Comparison of ENCODE assay signal across 33 cellular contexts in the genomic region with DNA sequence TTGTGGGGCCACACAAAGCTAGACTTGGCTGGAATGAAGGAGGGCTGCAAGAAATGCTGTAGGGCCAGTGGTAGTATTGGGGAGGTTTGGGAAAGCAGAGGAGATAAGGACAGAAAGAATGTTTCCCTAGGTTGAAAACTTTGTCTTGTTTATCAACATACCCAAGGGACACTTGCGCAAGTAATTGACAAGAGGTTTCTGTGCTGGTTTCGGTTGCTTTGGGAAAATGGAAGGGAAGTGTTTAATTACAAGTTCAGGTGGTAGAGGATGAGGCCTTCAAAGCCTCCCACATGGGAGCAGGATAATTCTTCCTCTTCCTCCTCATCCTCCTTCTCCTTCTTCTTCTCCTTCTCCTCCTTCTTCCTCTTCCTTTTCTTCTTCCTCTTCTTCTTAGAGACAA.
"Had no signal": no experiment of that assay in that cellular context is flagged by ENCODE, and none has a peak within 500 bp of the region (broad histone marks: within the 10 kb centered on the region; RNA-seq: fewer than 3 reads in every experiment).

No MANE protein-coding gene starts in this region.

- H3K36me3 ChIP-seq: Peyer's patch, WERI-Rb-1 had no signal

- H3K27me3 ChIP-seq: Peyer's patch had no signal

- ATAC-seq: activated CD8-positive, alpha-beta memory T cell treated with anti-CD3 and anti-CD28 coated beads, Interleukin-2, amount 10 ng/mL, durations not matched to agents 7 days and 5 days; activated naive CD8-positive, alpha-beta T cell treated with anti-CD3 and anti-CD28 coated beads, Interleukin-2, amount 50 U/mL, for 24 hours; PC-3; Right ventricle myocardium inferior had no signal

- H3K9me3 ChIP-seq: Peyer's patch had no signal

- DNase-seq: activated CD4-positive, alpha-beta memory T cell treated with anti-CD3 and anti-CD28 coated beads, Interleukin-2, amount 10 ng/mL, durations not matched to agents 7 days and 5 days; activated CD4-positive, alpha-beta T cell treated with anti-CD3 and anti-CD28 coated beads for 1 hour; activated CD4-positive, alpha-beta T cell treated with anti-CD3 and anti-CD28 coated beads for 48 hours; activated CD4-positive, CD25-positive, alpha-beta regulatory T cell; activated CD8-positive, alpha-beta memory T cell treated with anti-CD3 and anti-CD28 coated beads for 24 hours; activated CD8-positive, alpha-beta memory T cell treated with anti-CD3 and anti-CD28 coated beads, Interleukin-2, amount 10 ng/mL, durations not matched to agents 7 days and 5 days; activated CD8-positive, alpha-beta memory T cell treated with anti-CD3 and anti-CD28 coated beads, Interleukin-2, amount 50 U/mL, for 48 hours; activated effector memory CD4-positive, alpha-beta T cell treated with Interleukin-2 at 50 U/mL for 16 hours; activated naive CD4-positive, alpha-beta T cell treated with anti-CD3 and anti-CD28 coated beads, Interleukin-2, amount 10 ng/mL, durations not matched to agents 7 days and 5 days; activated naive CD8-positive, alpha-beta T cell treated with anti-CD3 and anti-CD28 coated beads, Interleukin-2, amount 50 U/mL, for 24 hours; activated T-cell treated with anti-CD3 and anti-CD28 coated beads, Interleukin-2, amount 50 U/mL, for 48 hours; anterior cingulate cortex; caudate nucleus; IMR-90; Karpas-422; KBM-7; NCI-H1048; NCI-H1105 treated with DMSO at 0.1 percent for 48 hours; NCI-H1436; NCI-H1694; NCI-H1930; NCI-H2081 treated with DMSO at 0.1 percent for 48 hours; NCI-H226; NCI-H446 treated with DMSO at 0.1 percent for 48 hours; NCI-H524; NCI-H69; NCI-H82; PC-3; Peyer's patch; RPMI8226; WERI-Rb-1 had no signal

- H3K4me3 ChIP-seq: Peyer's patch had no signal

- FAIRE-seq: bronchial epithelial cell had no signal

- H3K27ac ChIP-seq: Peyer's patch, WERI-Rb-1 had no signal
